Comparison of ENCODE assay signal across 1 cellular context in the genomic region with DNA sequence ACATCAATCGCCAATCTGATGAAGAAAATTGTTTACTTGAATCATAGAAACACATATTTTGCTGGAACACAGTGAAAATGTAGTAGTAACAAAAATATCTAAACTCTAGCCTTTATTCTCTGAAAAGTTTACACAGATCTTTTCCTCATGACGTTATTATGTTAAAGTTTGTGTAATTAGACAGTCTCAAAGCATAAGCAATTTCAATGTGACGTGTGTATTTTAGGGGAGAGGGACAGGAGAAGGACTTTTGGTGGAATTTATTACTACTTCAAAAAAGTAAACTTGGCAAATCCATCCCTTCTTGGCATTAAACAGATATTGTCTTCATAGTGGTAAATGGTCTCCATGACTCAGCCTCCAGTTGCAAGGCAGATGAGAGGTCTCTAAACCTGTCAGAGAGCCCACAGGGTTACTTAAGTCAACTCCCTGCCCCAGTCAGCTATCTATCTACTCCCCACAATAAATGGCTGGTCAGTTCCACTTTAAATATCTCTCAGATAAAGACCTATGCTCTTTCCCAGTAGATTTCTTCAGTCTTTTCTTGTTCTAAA.
TF ChIP-seq lines count a peak whose summit lies in the region.

No MANE protein-coding gene starts in this region.

TF ChIP-seq in IMR-90, 13 proteins besides CTCF, POLR2A, EP300 and RAD21:
- TF ChIP-seq CEBPB (IDR thresholded peaks at IDR 0.05; ENCODE audit: low read depth, low read length) (no peak), RCOR1 (IDR thresholded peaks at IDR 0.05; ENCODE audit: insufficient replicate concordance, low read length) (no peak), MXI1 (IDR thresholded peaks at IDR 0.05; ENCODE audit: borderline replicate concordance, low read depth, low read length) (no peak), MAZ (IDR thresholded peaks at IDR 0.05; ENCODE audit: borderline replicate concordance, low read depth, low read length) (no peak), SMC3 (IDR thresholded peaks at IDR 0.05; ENCODE audit: low read depth, low read length) (no peak), MAFK (IDR thresholded peaks at IDR 0.05; ENCODE audit: low read depth, low read length) (no peak), FOS (IDR thresholded peaks at IDR 0.05; ENCODE audit: low read depth, low read length) (no peak), BHLHE40 (IDR thresholded peaks at IDR 0.05; ENCODE audit: low read depth, low read length) (no peak)
- TF ChIP-seq, protein P1, sequence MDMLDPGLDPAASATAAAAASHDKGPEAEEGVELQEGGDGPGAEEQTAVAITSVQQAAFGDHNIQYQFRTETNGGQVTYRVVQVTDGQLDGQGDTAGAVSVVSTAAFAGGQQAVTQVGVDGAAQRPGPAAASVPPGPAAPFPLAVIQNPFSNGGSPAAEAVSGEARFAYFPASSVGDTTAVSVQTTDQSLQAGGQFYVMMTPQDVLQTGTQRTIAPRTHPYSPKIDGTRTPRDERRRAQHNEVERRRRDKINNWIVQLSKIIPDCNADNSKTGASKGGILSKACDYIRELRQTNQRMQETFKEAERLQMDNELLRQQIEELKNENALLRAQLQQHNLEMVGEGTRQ (IDR thresholded peaks at IDR 0.05; ENCODE audit: low read depth, low read length): no peak
- TF ChIP-seq, protein P2, sequence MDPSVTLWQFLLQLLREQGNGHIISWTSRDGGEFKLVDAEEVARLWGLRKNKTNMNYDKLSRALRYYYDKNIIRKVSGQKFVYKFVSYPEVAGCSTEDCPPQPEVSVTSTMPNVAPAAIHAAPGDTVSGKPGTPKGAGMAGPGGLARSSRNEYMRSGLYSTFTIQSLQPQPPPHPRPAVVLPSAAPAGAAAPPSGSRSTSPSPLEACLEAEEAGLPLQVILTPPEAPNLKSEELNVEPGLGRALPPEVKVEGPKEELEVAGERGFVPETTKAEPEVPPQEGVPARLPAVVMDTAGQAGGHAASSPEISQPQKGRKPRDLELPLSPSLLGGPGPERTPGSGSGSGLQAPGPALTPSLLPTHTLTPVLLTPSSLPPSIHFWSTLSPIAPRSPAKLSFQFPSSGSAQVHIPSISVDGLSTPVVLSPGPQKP (IDR thresholded peaks at IDR 0.05; ENCODE audit: borderline replicate concordance, low read depth, low read length): no peak
